Comparison of ENCODE assay signal across 12 cellular contexts in genomic region chr7:130430841-130431713, GRCh38. TPM values are rescaled to one million over a fixed set of nuclear protein-coding genes. Genes with fewer than 3 reads are reported as not detected.
DNase-seq lines count a peak whose midpoint lies in the region; ATAC-seq and TF ChIP-seq lines count a peak whose summit lies in the region.
"Had no signal": no experiment of that assay in that cellular context is flagged by ENCODE, and none has a peak within 500 bp of the region (broad histone marks: within the 10 kb centered on the region; RNA-seq: fewer than 3 reads in every experiment).

No MANE protein-coding gene starts in this region.

- H3K27me3 ChIP-seq in sigmoid colon, result no peaks in the 10 kb centered on the region
- H3K27me3 ChIP-seq: body of pancreas had no signal

- TF ChIP-seq POLR2A in sigmoid colon (IDR thresholded peaks at IDR 0.05), result no peak

- ATAC-seq in activated naive CD4-positive, alpha-beta T cell treated with anti-CD3 and anti-CD28 coated beads, Interleukin-2, amount 50 U/mL, for 72 hours, result no peak
- no peak for ATAC-seq in HG02610 (IDR thresholded peaks at IDR 0.05; ENCODE audit: unreplicated experiment)
- ATAC-seq: activated CD4-positive, CD25-positive, alpha-beta regulatory T cell treated with anti-CD3 and anti-CD28 coated beads, Interleukin-2, amount 50 U/mL, for 24 hours; body of pancreas had no signal

- no peak overlapping the region for H3K27ac Mint-ChIP-seq in activated naive CD4-positive, alpha-beta T cell treated with anti-CD3 and anti-CD28 coated beads, Interleukin-2, amount 50 U/mL, for 72 hours

- H3K4me3 ChIP-seq in fibroblast of mammary gland (ENCODE audit: control insufficient read depth, low read depth, low read length), result peak overlapping the region; percentile 30
- H3K4me3 ChIP-seq in sigmoid colon, result peak overlapping the region in 1 of 4 donors; percentile 16
- H3K4me3 ChIP-seq: body of pancreas, HAP-1 had no signal

- no peaks in the 10 kb centered on the region for H3K36me3 ChIP-seq in sigmoid colon

- WGBS in sigmoid colon, 2 donors, result 70 to 81% methylated on average over 6 of the region's 6 CpGs

- H3K9me3 Mint-ChIP-seq in activated naive CD4-positive, alpha-beta T cell treated with anti-CD3 and anti-CD28 coated beads, Interleukin-2, amount 50 U/mL, for 72 hours, result no peaks in the 10 kb centered on the region

- H3K9me3 ChIP-seq in sigmoid colon, result no peaks in the 10 kb centered on the region
- H3K9me3 ChIP-seq: body of pancreas, HAP-1 had no signal

- intact Hi-C loops in sigmoid colon (cut with DNase I), result no loop called here

- no peak for TF ChIP-seq CTCF in GM13976 (IDR thresholded peaks at IDR 0.05; ENCODE audit: borderline replicate concordance, control extremely low read depth, extremely low read depth, insufficient read depth, missing control alignments)
- TF ChIP-seq CTCF in fibroblast of mammary gland (conservative IDR thresholded peaks at IDR 0.05; ENCODE audit: control insufficient read depth, insufficient read depth, low read depth, low read length), result no peak
- no peak for TF ChIP-seq CTCF in sigmoid colon (IDR thresholded peaks at IDR 0.05)

- H3K27ac ChIP-seq in sigmoid colon, result peak overlapping the region in 3 of 4 donors; percentile 0 to 39 (median 2)
- H3K27ac ChIP-seq: body of pancreas had no signal

- TF ChIP-seq EP300 in sigmoid colon (IDR thresholded peaks at IDR 0.05), result no peak

- H3K36me3 Mint-ChIP-seq in activated naive CD4-positive, alpha-beta T cell treated with anti-CD3 and anti-CD28 coated beads, Interleukin-2, amount 50 U/mL, for 72 hours, result peaks cover 0 to 2% of the 10 kb centered on the region in 2 donors

- peak; percentile 26 for DNase-seq in GM13976 (ENCODE audit: low spot score)
- peak; percentile 55 for DNase-seq in NCI-H748 treated with DMSO at 0.1 percent for 48 hours (lab: John Stamatoyannopoulos, UW)
- DNase-seq in fibroblast of mammary gland (ENCODE audit: low read depth), result peak; percentile 92
- no peak for DNase-seq in sigmoid colon
- no peak for DNase-seq in activated naive CD4-positive, alpha-beta T cell treated with anti-CD3 and anti-CD28 coated beads, Interleukin-2, amount 50 U/mL, for 72 hours (ENCODE audit: low spot score in 2 of 2)
- DNase-seq in Ammon's horn (ENCODE audit: low spot score), result no peak
- DNase-seq in activated CD4-positive, CD25-positive, alpha-beta regulatory T cell (lab: John Stamatoyannopoulos, UW), result no peak
- DNase-seq: left cardiac atrium had no signal

- in situ Hi-C loops in GM13976 (cut with MboI; ENCODE audit: low sequenced_read_pairs, unreplicated experiment), result no loop called here

- peaks cover 0 to 17% (median 12%) of the 10 kb centered on the region in 4 donors for H3K4me1 ChIP-seq in sigmoid colon

RNA-seq across cellular contexts. Expression of gene CEP41, which starts 9.7 kb away (rescaled TPM):
- total RNA-seq in sigmoid colon, result 10 to 100 TPM in 1 of 4 donors, 1 to 10 TPM in 3; 7.1 to 11.9 (median 7.5) TPM
- polyA plus RNA-seq in sigmoid colon, result 1 to 10 TPM; 1.2 to 7.7 (median 2.8) TPM
- 10 to 100 TPM; 12.6 to 15.1 TPM for total RNA-seq in activated naive CD4-positive, alpha-beta T cell treated with anti-CD3 and anti-CD28 coated beads, Interleukin-2, amount 50 U/mL, for 72 hours

RNA-seq across cellular contexts. Expression of gene CPA1, which starts 50.8 kb away (rescaled TPM):
- 1 to 10 TPM in 1 of 4 donors, not detected in 3; 2.2 TPM for total RNA-seq in sigmoid colon
- polyA plus RNA-seq in sigmoid colon, result 1 to 10 TPM in 2 of 3 donors, under 1 TPM in 1; 0.34 to 7.8 (median 1.2) TPM
- total RNA-seq in activated naive CD4-positive, alpha-beta T cell treated with anti-CD3 and anti-CD28 coated beads, Interleukin-2, amount 50 U/mL, for 72 hours, result not detected

Comparison
In these comparisons a context has a peak if more than half of its experiments do, and no peak if none do; other contexts are left out.
1. DNase-seq: peak in GM13976 (single experiment), NCI-H748 treated with DMSO at 0.1 percent for 48 hours (single experiment) and fibroblast of mammary gland (single experiment); none in sigmoid colon (single experiment), activated naive CD4-positive, alpha-beta T cell treated with anti-CD3 and anti-CD28 coated beads, Interleukin-2, amount 50 U/mL, for 72 hours (0 of 2), Ammon's horn (single experiment) and activated CD4-positive, CD25-positive, alpha-beta regulatory T cell (0 of 4).